In genomic region chr3:99856437-99857220, GRCh38 we compare ENCODE assay signal across 20 cellular contexts. TPM values are rescaled to one million over a fixed set of nuclear protein-coding genes. Genes with fewer than 3 reads are reported as not detected.
DNase-seq lines count a peak whose midpoint lies in the region; ATAC-seq and TF ChIP-seq lines count a peak whose summit lies in the region.
"Had no signal": no experiment of that assay in that cellular context is flagged by ENCODE, and none has a peak within 500 bp of the region (broad histone marks: within the 10 kb centered on the region; RNA-seq: fewer than 3 reads in every experiment).

No MANE protein-coding gene starts in this region.

- H3K4me3 ChIP-seq in psoas muscle = no peak overlapping the region
- H3K4me3 ChIP-seq: cardiac muscle cell had no signal

- no peaks in the 10 kb centered on the region for H3K9me3 Mint-ChIP-seq in activated T-helper 17 cell treated with anti-CD3 and anti-CD28 coated beads, Interleukin-2, amount 50 U/mL, for 72 hours
- H3K9me3 Mint-ChIP-seq: nephron, T-cell had no signal

- peaks cover 0 to 43% of the 10 kb centered on the region in 2 donors for H3K36me3 ChIP-seq in psoas muscle (ENCODE audit: insufficient read depth in 1 of 2, low read depth in 1 of 2)
- H3K36me3 ChIP-seq: cardiac muscle cell had no signal

- H3K36me3 Mint-ChIP-seq in activated T-helper 17 cell treated with anti-CD3 and anti-CD28 coated beads, Interleukin-2, amount 50 U/mL, for 72 hours (ENCODE audit: low read depth) = no peaks in the 10 kb centered on the region

- peak overlapping the region; percentile 71 for H3K27ac ChIP-seq in psoas muscle
- H3K27ac ChIP-seq: cardiac muscle cell had no signal

- peak; percentile 70 for ATAC-seq in GM19351 (IDR thresholded peaks at IDR 0.05; ENCODE audit: unreplicated experiment)
- ATAC-seq in activated T-helper 17 cell treated with anti-CD3 and anti-CD28 coated beads, Interleukin-2, amount 50 U/mL, for 72 hours (replicated peaks) = peak; percentile 93
- ATAC-seq in psoas muscle = no peak
- no peak for ATAC-seq in GM19467 (IDR thresholded peaks at IDR 0.05; ENCODE audit: unreplicated experiment)
- ATAC-seq: left cardiac atrium, T-cell had no signal

- no peaks in the 10 kb centered on the region for H3K4me1 Mint-ChIP-seq in activated T-helper 17 cell treated with anti-CD3 and anti-CD28 coated beads, Interleukin-2, amount 50 U/mL, for 72 hours
- H3K4me1 Mint-ChIP-seq: T-cell had no signal

- H3K27me3 Mint-ChIP-seq in activated T-helper 17 cell treated with anti-CD3 and anti-CD28 coated beads, Interleukin-2, amount 50 U/mL, for 72 hours = no peaks in the 10 kb centered on the region
- H3K27me3 Mint-ChIP-seq: T-cell had no signal

- peaks cover 48% of the 10 kb centered on the region for H3K4me1 ChIP-seq in psoas muscle

- no peaks in the 10 kb centered on the region for H3K9me3 ChIP-seq in psoas muscle

- intact Hi-C loops in psoas muscle (cut with DNase I) = loop anchor here in 1 of 2 donors (2.0 kb wide), 1 partner anchor 20 kb away; no protein-coding TSS in a partner anchor

- no peak overlapping the region for H3K27ac Mint-ChIP-seq in activated T-helper 17 cell treated with anti-CD3 and anti-CD28 coated beads, Interleukin-2, amount 50 U/mL, for 72 hours
- H3K27ac Mint-ChIP-seq: T-cell had no signal

- H3K4me3 Mint-ChIP-seq in activated T-helper 17 cell treated with anti-CD3 and anti-CD28 coated beads, Interleukin-2, amount 50 U/mL, for 72 hours = no peak overlapping the region
- H3K4me3 Mint-ChIP-seq: nephron, T-cell had no signal

- peak; percentile 35 for DNase-seq in ELR (ENCODE audit: low read depth)
- no peak for DNase-seq in psoas muscle
- DNase-seq in NCI-H510A (lab: John Stamatoyannopoulos, UW) = no peak
- DNase-seq in SW480 (ENCODE audit: low spot score) = no peak
- DNase-seq: activated CD4-positive, alpha-beta T cell treated with anti-CD3 and anti-CD28 coated beads, Interleukin-2, amount 50 U/mL, for 48 hours; DND-41; erythroblast; Karpas-422; left cardiac atrium; mesendoderm; NCI-H1105; NCI-H526 treated with DMSO at 0.1 percent for 48 hours; OCI-M1; SHP77; T-cell had no signal

- WGBS in psoas muscle, 3 donors = 70 to 80% (median 76%) methylated on average over 3 of the region's 3 CpGs

- TF ChIP-seq CTCF in psoas muscle (IDR thresholded peaks at IDR 0.05) = no peak

- no peaks in the 10 kb centered on the region for H3K27me3 ChIP-seq in psoas muscle (ENCODE audit: insufficient read depth in 3 of 3, low read length in 2 of 3)
- H3K27me3 ChIP-seq: cardiac muscle cell had no signal

RNA-seq across cellular contexts. Expression of gene CMSS1, which starts 39.0 kb away (rescaled TPM):
- total RNA-seq in activated T-helper 17 cell treated with anti-CD3 and anti-CD28 coated beads, Interleukin-2, amount 50 U/mL, for 72 hours = 10 to 100 TPM; 29.8 to 67.4 TPM
- 100 to 1,000 TPM in 1 of 4 donors, 10 to 100 TPM in 3; 18.4 to 174 (median 56.1) TPM for total RNA-seq in psoas muscle
- polyA plus RNA-seq in psoas muscle = 10 to 100 TPM; 51.4 to 85.6 (median 58.8) TPM

Comparison
In these comparisons a context has a peak if more than half of its experiments do, and no peak if none do; other contexts are left out.
1. ATAC-seq: peak in GM19351 (single experiment) and activated T-helper 17 cell treated with anti-CD3 and anti-CD28 coated beads, Interleukin-2, amount 50 U/mL, for 72 hours (single experiment); none in psoas muscle (0 of 4) and GM19467 (single experiment).